1 cellular context compared by ENCODE assay signal in genomic region chr20:33733654-33734576, GRCh38.
TF ChIP-seq lines count a peak whose summit lies in the region.

No MANE protein-coding gene starts in this region.

TF ChIP-seq in GM12878, 131 proteins besides CTCF, POLR2A, EP300 and RAD21 (continues in another document):
- TF ChIP-seq IRF5 (IDR thresholded peaks at IDR 0.05; ENCODE audit: borderline replicate concordance) (no peak), SMC3 (IDR thresholded peaks at IDR 0.05; ENCODE audit: borderline replicate concordance, low read length) (no peak), DPF2 (IDR thresholded peaks at IDR 0.05) (0 out of 2 replicates have a peak, but pooled peaks have one; percentile 39), HDAC2 (IDR thresholded peaks at IDR 0.05) (no peak), KDM1A (IDR thresholded peaks at IDR 0.05; ENCODE audit: borderline replicate concordance) (no peak), MYB (IDR thresholded peaks at IDR 0.05; ENCODE audit: borderline replicate concordance, low read depth, low read length) (no peak), PKNOX1 (IDR thresholded peaks at IDR 0.05) (no peak), EED (IDR thresholded peaks at IDR 0.05; ENCODE audit: low read depth) (peak; percentile 9; the same call in 1 of the 2 replicates), SREBF2 (IDR thresholded peaks at IDR 0.05; ENCODE audit: low read length) (no peak), RCOR1 (conservative IDR thresholded peaks at IDR 0.05; ENCODE audit: low read depth, low read length) (no peak), ASH2L (IDR thresholded peaks at IDR 0.05; ENCODE audit: borderline replicate concordance, low read depth) (no peak), PRDM15 (CRISPR knock-in tag; IDR thresholded peaks at IDR 0.05) (no peak), STAT1 (conservative IDR thresholded peaks at IDR 0.05) (no peak), PML (IDR thresholded peaks at IDR 0.05; ENCODE audit: low read length) (no peak; the same call in 1 of the 2 replicates), POU2F2 (IDR thresholded peaks at IDR 0.05; ENCODE audit: borderline replicate concordance, low read depth, low read length) (peak; percentile 52; the same call in 1 of the 3 replicates), SP1 (IDR thresholded peaks at IDR 0.05; ENCODE audit: low read depth, low read length) (no peak), CHD2 (IDR thresholded peaks at IDR 0.05; ENCODE audit: borderline replicate concordance, low read depth, low read length) (no peak), ZNF384 (IDR thresholded peaks at IDR 0.05; ENCODE audit: borderline replicate concordance, low read depth, low read length) (no peak), IKZF1 (conservative IDR thresholded peaks at IDR 0.05) (peak; percentile 27; the same call in 1 of the 2 replicates), WRNIP1 (IDR thresholded peaks at IDR 0.05; ENCODE audit: borderline replicate concordance, low read depth, low read length) (no peak), BHLHE40 (IDR thresholded peaks at IDR 0.05; ENCODE audit: borderline replicate concordance in 1 of 2, low read depth in 2 of 2, low read length in 1 of 2) (no peak), MEF2B (IDR thresholded peaks at IDR 0.05; ENCODE audit: partially characterized antibody, poor library complexity, severe bottlenecking) (peak; percentile 97), SMAD1 (IDR thresholded peaks at IDR 0.05; ENCODE audit: low read depth, partially characterized antibody) (no peak), ZBTB4 (CRISPR knock-in tag; IDR thresholded peaks at IDR 0.05) (no peak), TCF3 (IDR thresholded peaks at IDR 0.05; ENCODE audit: borderline replicate concordance, insufficient read depth, low read depth, low read length) (no peak), BCL3 (IDR thresholded peaks at IDR 0.05; ENCODE audit: borderline replicate concordance, insufficient read depth, low read depth, low read length, poor library complexity, severe bottlenecking) (no peak), ETV6 (conservative IDR thresholded peaks at IDR 0.05 in 1 of 2, IDR thresholded peaks at IDR 0.05 in 1 of 2; ENCODE audit: borderline replicate concordance in 1 of 2, low read depth in 1 of 2) (no peak), CHD1 (IDR thresholded peaks at IDR 0.05; ENCODE audit: low read depth, low read length) (no peak), CREM (IDR thresholded peaks at IDR 0.05; ENCODE audit: low read depth) (no peak), NFIC (IDR thresholded peaks at IDR 0.05; ENCODE audit: low read depth, low read length) (no peak), HSF1 (IDR thresholded peaks at IDR 0.05; ENCODE audit: low read depth, low read length) (no peak), POLR2AphosphoS5 (IDR thresholded peaks at IDR 0.05; ENCODE audit: low read length) (peak; percentile 53), RB1 (IDR thresholded peaks at IDR 0.05; ENCODE audit: borderline replicate concordance) (no peak), SPI1 (IDR thresholded peaks at IDR 0.05; ENCODE audit: borderline replicate concordance, insufficient read depth, low read depth, low read length) (peak; percentile 80), FOXK2 (IDR thresholded peaks at IDR 0.05) (no peak), TBL1XR1 (IDR thresholded peaks at IDR 0.05; ENCODE audit: low read depth, low read length) (no peak), ZNF592 (IDR thresholded peaks at IDR 0.05) (no peak), ATF2 (IDR thresholded peaks at IDR 0.05; ENCODE audit: low read length) (no peak), LARP7 (IDR thresholded peaks at IDR 0.05) (no peak), YBX1 (IDR thresholded peaks at IDR 0.05) (0 out of 2 replicates have a peak, but pooled peaks have one; percentile 49), EGR1 (IDR thresholded peaks at IDR 0.05; ENCODE audit: borderline replicate concordance in 1 of 2, low read depth in 2 of 2, low read length in 2 of 2) (no peak), CREB1 (IDR thresholded peaks at IDR 0.05; ENCODE audit: low read depth) (no peak), SUZ12 (IDR thresholded peaks at IDR 0.05; ENCODE audit: unreplicated experiment) (no peak), SMARCA5 (IDR thresholded peaks at IDR 0.05) (no peak), MTA2 (IDR thresholded peaks at IDR 0.05; ENCODE audit: low read depth) (no peak), SIN3A (IDR thresholded peaks at IDR 0.05; ENCODE audit: low read depth, low read length) (no peak), RUNX3 (IDR thresholded peaks at IDR 0.05; ENCODE audit: low read length) (no peak), JUNB (IDR thresholded peaks at IDR 0.05) (no peak), YY1 (IDR thresholded peaks at IDR 0.05; ENCODE audit: low read depth, low read length) (no peak), NBN (IDR thresholded peaks at IDR 0.05) (peak; percentile 20; the same call in 1 of the 2 replicates), ZNF24 (IDR thresholded peaks at IDR 0.05) (no peak), ZBED1 (IDR thresholded peaks at IDR 0.05; ENCODE audit: borderline replicate concordance) (no peak), ESRRA (IDR thresholded peaks at IDR 0.05; ENCODE audit: low read length) (no peak), IKZF2 (IDR thresholded peaks at IDR 0.05) (peak in 1 of 2 experiments; percentile 10; a peak in 1 of 4 replicates)
